16 cellular contexts compared by ENCODE assay signal in genomic region chr5:174222891-174223290, GRCh38.
DNase-seq lines count a peak whose midpoint lies in the region; ATAC-seq and TF ChIP-seq lines count a peak whose summit lies in the region.
"Had no signal": no experiment of that assay in that cellular context is flagged by ENCODE, and none has a peak within 500 bp of the region (broad histone marks: within the 10 kb centered on the region; RNA-seq: fewer than 3 reads in every experiment).

No MANE protein-coding gene starts in this region.

- DNase-seq in DMS153 treated with DMSO at 0.1 percent for 48 hours (lab: John Stamatoyannopoulos, UW; ENCODE audit: unreplicated experiment) = peak; percentile 6
- DNase-seq in NCI-H2029 treated with DMSO at 0.1 percent for 48 hours (lab: John Stamatoyannopoulos, UW) = peak; percentile 49
- peak; percentile 84 for DNase-seq in NCI-H82 (lab: John Stamatoyannopoulos, UW)
- peak; percentile 9 for DNase-seq in mesendoderm
- DNase-seq in NCI-H524 treated with DMSO at 0.1 percent for 48 hours (lab: John Stamatoyannopoulos, UW) = no peak
- no peak for DNase-seq in PC-3
- DNase-seq in stimulated activated CD4-positive, alpha-beta T cell treated with anti-CD3 and anti-CD28 coated beads, Interleukin-4, amount 100 ng/mL, for 24 hours = no peak
- DNase-seq: CD4-positive, CD25-positive, alpha-beta regulatory T cell; DMS79 treated with DMSO at 0.1 percent for 48 hours; NCI-H1092 treated with DMSO at 0.1 percent for 48 hours; NCI-H187; NCI-H226; NCI-H774 had no signal

- H2BK15ac ChIP-seq in mesendoderm (replicated peaks; ENCODE audit: low read depth) = no peak overlapping the region

- H2BK120ac ChIP-seq in mesendoderm (ENCODE audit: low read depth, low read length) = no peak overlapping the region

- no peaks in the 10 kb centered on the region for H3K79me1 ChIP-seq in mesendoderm (ENCODE audit: low read length)

- H3K4me3 ChIP-seq in mesendoderm (ENCODE audit: low read length) = no peak overlapping the region
- no peak overlapping the region for H3K4me3 ChIP-seq in PC-3 (ENCODE audit: low read length)
- H3K4me3 ChIP-seq: HAP-1 had no signal

- H2AK5ac ChIP-seq in mesendoderm (ENCODE audit: low read length) = no peak overlapping the region

- H3K27me3 ChIP-seq in mesendoderm (ENCODE audit: insufficient read depth, low read length, poor library complexity) (no peaks in the 10 kb centered on the region), PC-3 (ENCODE audit: low read length) (peaks cover 89% of the 10 kb centered on the region)

- ATAC-seq in PC-3 = no peak
- ATAC-seq: Panc1 had no signal

- no peak overlapping the region for H3K27ac ChIP-seq in mesendoderm (ENCODE audit: low read depth, low read length)
- H3K27ac ChIP-seq in PC-3 (ENCODE audit: low read length) = no peak overlapping the region
- H3K27ac ChIP-seq: KMS-11 had no signal

- H3K18ac ChIP-seq in mesendoderm (ENCODE audit: low read length) = no peak overlapping the region

- no peak overlapping the region for H3K4me2 ChIP-seq in mesendoderm (ENCODE audit: low read length)
- no peak overlapping the region for H3K4me2 ChIP-seq in PC-3 (ENCODE audit: low read length)
- H3K4me2 ChIP-seq: KMS-11 had no signal

- CTCF ChIA-PET in PC-3 (lab: Charles Lee) = no interaction called here

- no peaks in the 10 kb centered on the region for H3K9me2 ChIP-seq in PC-3 (replicated peaks; ENCODE audit: low read length)

- H3K9me3 ChIP-seq in PC-3 (ENCODE audit: low read length) = no peaks in the 10 kb centered on the region
- H3K9me3 ChIP-seq: HAP-1 had no signal

- H3K9ac ChIP-seq in mesendoderm (ENCODE audit: low read length) (no peak overlapping the region), PC-3 (ENCODE audit: low read length) (no peak overlapping the region)
- H3K9ac ChIP-seq: KMS-11 had no signal

- H2AFZ ChIP-seq in PC-3 (ENCODE audit: low read length) = no peak overlapping the region

- TF ChIP-seq CTCF in PC-3 (conservative IDR thresholded peaks at IDR 0.05; ENCODE audit: low read depth, low read length) = no peak

- H3K79me2 ChIP-seq in mesendoderm (ENCODE audit: control insufficient read depth, insufficient read depth, low read length) (no peaks in the 10 kb centered on the region), PC-3 (ENCODE audit: low read length) (no peaks in the 10 kb centered on the region)

- no peaks in the 10 kb centered on the region for H4K20me1 ChIP-seq in PC-3 (ENCODE audit: low read length)

- POLR2A ChIA-PET in PC-3 (lab: Charles Lee; ENCODE audit: unreplicated experiment) = no interaction called here

- no peaks in the 10 kb centered on the region for H3K36me3 ChIP-seq in mesendoderm (ENCODE audit: control insufficient read depth, insufficient read depth, low read length)
- no peaks in the 10 kb centered on the region for H3K36me3 ChIP-seq in PC-3 (ENCODE audit: low read depth, low read length)
- H3K36me3 ChIP-seq: HAP-1 had no signal

- no peak overlapping the region for H4K8ac ChIP-seq in mesendoderm (ENCODE audit: low read depth, low read length)

- intact Hi-C loops in PC-3 (cut with micrococcal nuclease) = no loop called here

- WGBS in mesendoderm (ENCODE audit: extremely low coverage, insufficient coverage, low lambda C conversion rate) = no CpG with 5 or more reads among the region's 5 CpGs

- no peaks in the 10 kb centered on the region for H3K4me1 ChIP-seq in mesendoderm (ENCODE audit: control insufficient read depth, low read depth, low read length)
- no peaks in the 10 kb centered on the region for H3K4me1 ChIP-seq in PC-3 (ENCODE audit: insufficient read depth, low read length)
- H3K4me1 ChIP-seq: HAP-1 had no signal

- no peak overlapping the region for H3K56ac ChIP-seq in mesendoderm (ENCODE audit: low read length)

- no TSS peak for BruUV-seq in PC-3 (replicated peaks; lab: Mats Ljungman, UMichigan)

- H4K5ac ChIP-seq in mesendoderm (ENCODE audit: low read length) = no peak overlapping the region

- H3F3A ChIP-seq in PC-3 (ENCODE audit: low read length, unreplicated experiment) = no peaks in the 10 kb centered on the region

- no peak overlapping the region for H2BK5ac ChIP-seq in mesendoderm (ENCODE audit: low read length)

- no peak overlapping the region for H3K23ac ChIP-seq in mesendoderm (ENCODE audit: low read length)

- H3K4ac ChIP-seq in mesendoderm (ENCODE audit: low read depth, low read length) = no peak overlapping the region

Comparison
In these comparisons a context has a peak if more than half of its experiments do, and no peak if none do; other contexts are left out.
1. DNase-seq: peak in DMS153 treated with DMSO at 0.1 percent for 48 hours (single experiment), NCI-H2029 treated with DMSO at 0.1 percent for 48 hours (single experiment), NCI-H82 (single experiment) and mesendoderm (single experiment); none in NCI-H524 treated with DMSO at 0.1 percent for 48 hours (single experiment), PC-3 (single experiment) and stimulated activated CD4-positive, alpha-beta T cell treated with anti-CD3 and anti-CD28 coated beads, Interleukin-4, amount 100 ng/mL, for 24 hours (single experiment).